Comparison of ENCODE assay signal across 31 cellular contexts in genomic region chr1:2819831-2820730, GRCh38.
"Had no signal": no experiment of that assay in that cellular context is flagged by ENCODE, and none has a peak within 500 bp of the region (broad histone marks: within the 10 kb centered on the region; RNA-seq: fewer than 3 reads in every experiment).

No MANE protein-coding gene starts in this region.

- H3K4me1 Mint-ChIP-seq: endodermal cell; mesothelial cell of epicardium; neural crest cell; stimulated activated memory B cell treated with anti-CD40 and anti-IgM and Interleukin-4, amounts not matched to agents 10 μg/mL and 1 μg/mL and 100 μg/mL, for 72 hours had no signal

- H3K27ac ChIP-seq: colonic mucosa, esophagus squamous epithelium, heart right ventricle, pancreas, sigmoid colon, thoracic aorta, tibial nerve, upper lobe of right lung, vagina had no signal

- H3K4me3 ChIP-seq: colonic mucosa, esophagus squamous epithelium, heart right ventricle, mucosa of descending colon, pancreas, sigmoid colon, thoracic aorta, tibial nerve, upper lobe of right lung, vagina had no signal

- H3K9me3 ChIP-seq: colonic mucosa, esophagus squamous epithelium, heart right ventricle, mucosa of descending colon, pancreas, sigmoid colon, thoracic aorta, tibial nerve, upper lobe of right lung, vagina had no signal

- H3K36me3 ChIP-seq: colonic mucosa, esophagus squamous epithelium, heart right ventricle, pancreas, sigmoid colon, thoracic aorta, tibial nerve, upper lobe of right lung, vagina had no signal

- FAIRE-seq: endothelial cell of umbilical vein, islet of Langerhans, pancreas had no signal

- H3K9me3 Mint-ChIP-seq: dendritic cell treated with granulocyte-macrophage colony-stimulating factor and Interleukin-4, amounts not matched to agents 40 ng/mL and 50 ng/mL, for 4 days; natural killer cell treated with Interleukin-12 subunit alpha and Interleukin-12 subunit beta and Interleukin-15 and Interleukin-18, amount 100 ng/mL, for 72 hours; stimulated activated memory B cell treated with anti-CD40 and anti-IgM and Interleukin-4, amounts not matched to agents 10 μg/mL and 1 μg/mL and 100 μg/mL, for 72 hours; stimulated activated naive CD8-positive, alpha-beta T cell treated with anti-CD3 and anti-CD28 coated beads, Interleukin-15, Interleukin-2, amounts not matched to agents 100 ng/mL and 50 ng/mL, for 24 hours had no signal

- H3K27me3 Mint-ChIP-seq: stimulated activated naive CD8-positive, alpha-beta T cell treated with anti-CD3 and anti-CD28 coated beads, Interleukin-15, Interleukin-2, amounts not matched to agents 100 ng/mL and 50 ng/mL, for 24 hours had no signal

- H3K4me1 ChIP-seq: colonic mucosa, heart right ventricle, pancreas, vagina had no signal

- ATAC-seq: heart right ventricle; mucosa of descending colon; pancreas; stimulated activated memory B cell treated with anti-CD40 and anti-IgM and Interleukin-4, amounts not matched to agents 10 μg/mL and 1 μg/mL and 100 μg/mL, for 72 hours; upper lobe of right lung had no signal

- H3K27ac Mint-ChIP-seq: dendritic cell treated with granulocyte-macrophage colony-stimulating factor and Interleukin-4, amounts not matched to agents 40 ng/mL and 50 ng/mL, for 4 days; endodermal cell; mesothelial cell of epicardium; naive B cell; natural killer cell treated with Interleukin-12 subunit alpha and Interleukin-12 subunit beta and Interleukin-15 and Interleukin-18, amount 100 ng/mL, for 72 hours; stimulated activated memory B cell treated with anti-CD40 and anti-IgM and Interleukin-4, amounts not matched to agents 10 μg/mL and 1 μg/mL and 100 μg/mL, for 72 hours; stimulated activated naive CD8-positive, alpha-beta T cell treated with anti-CD3 and anti-CD28 coated beads, Interleukin-15, Interleukin-2, amounts not matched to agents 100 ng/mL and 50 ng/mL, for 24 hours had no signal

- DNase-seq: central memory CD4-positive, alpha-beta T cell; colonic mucosa; effector CD8-positive, alpha-beta T cell; endodermal cell; erythroblast; esophagus squamous epithelium; foreskin melanocyte; glutamatergic neuron; hippocampal formation; kidney glomerular epithelial cell; mesenchymal stem cell; naive B cell; nucleus accumbens; sigmoid colon; stimulated activated CD4-positive, alpha-beta T cell treated with anti-CD3 and anti-CD28 coated beads, Interleukin-2, amount 100 ng/mL, for 24 hours; stimulated activated CD4-positive, alpha-beta T cell treated with anti-CD3 and anti-CD28 coated beads, Interleukin-4, amount 100 ng/mL, for 4 hours; upper lobe of right lung had no signal

- H3K36me3 Mint-ChIP-seq: naive B cell; natural killer cell treated with Interleukin-12 subunit alpha and Interleukin-12 subunit beta and Interleukin-15 and Interleukin-18, amount 100 ng/mL, for 72 hours; stimulated activated memory B cell treated with anti-CD40 and anti-IgM and Interleukin-4, amounts not matched to agents 10 μg/mL and 1 μg/mL and 100 μg/mL, for 72 hours had no signal

- H3K4me3 Mint-ChIP-seq: dendritic cell treated with granulocyte-macrophage colony-stimulating factor and Interleukin-4, amounts not matched to agents 40 ng/mL and 50 ng/mL, for 4 days; endodermal cell; mesothelial cell of epicardium; natural killer cell treated with Interleukin-12 subunit alpha and Interleukin-12 subunit beta and Interleukin-15 and Interleukin-18, amount 100 ng/mL, for 72 hours; neural crest cell; stimulated activated memory B cell treated with anti-CD40 and anti-IgM and Interleukin-4, amounts not matched to agents 10 μg/mL and 1 μg/mL and 100 μg/mL, for 72 hours; stimulated activated naive CD8-positive, alpha-beta T cell treated with anti-CD3 and anti-CD28 coated beads, Interleukin-15, Interleukin-2, amounts not matched to agents 100 ng/mL and 50 ng/mL, for 24 hours had no signal

- H3K27me3 ChIP-seq: colonic mucosa, pancreas, vagina had no signal
